10 cellular contexts compared by ENCODE assay signal in genomic region chr18:43789234-43790000, GRCh38.
DNase-seq lines count a peak whose midpoint lies in the region; ATAC-seq and TF ChIP-seq lines count a peak whose summit lies in the region.
"Had no signal": no experiment of that assay in that cellular context is flagged by ENCODE, and none has a peak within 500 bp of the region (broad histone marks: within the 10 kb centered on the region; RNA-seq: fewer than 3 reads in every experiment).

No MANE protein-coding gene starts in this region.

- no peak for ATAC-seq in HG03196 (IDR thresholded peaks at IDR 0.05; ENCODE audit: unreplicated experiment)
- ATAC-seq: stimulated activated effector memory CD8-positive, alpha-beta T cell treated with anti-CD3 and anti-CD28 coated beads, Interleukin-12 subunit alpha, Interleukin-12 subunit beta, amount 100 ng/mL, for 72 hours had no signal

- peak; percentile 44 for TF ChIP-seq CTCF in AG09309 (IDR thresholded peaks at IDR 0.05; ENCODE audit: control insufficient read depth, insufficient read depth, low read depth, low read length, missing control alignments)
- TF ChIP-seq CTCF in LNCaP clone FGC (IDR thresholded peaks at IDR 0.05; ENCODE audit: control insufficient read depth, extremely low read depth, insufficient read depth), result peak; percentile 63
- TF ChIP-seq CTCF in cardiac fibroblast (IDR thresholded peaks at IDR 0.05; ENCODE audit: low read depth, low read length), result peak; percentile 13
- peak in 2 of 4 experiments; percentile 13 to 32 for TF ChIP-seq CTCF in prostate gland (IDR thresholded peaks at IDR 0.05)

- H3K4me1 ChIP-seq in prostate gland (replicated peaks), result no peaks in the 10 kb centered on the region

- H3K27ac ChIP-seq in prostate gland, result no peak overlapping the region

- 29% methylated on average over 3 of the region's 3 CpGs for WGBS in prostate gland

- H3K4me3 ChIP-seq in AG09309 (ENCODE audit: control insufficient read depth, low read depth, low read length) (no peak overlapping the region), LNCaP clone FGC (ENCODE audit: low read depth, low read length) (no peak overlapping the region), cardiac fibroblast (replicated peaks in 1 of 2; ENCODE audit: low read depth in 2 of 2, low read length in 2 of 2) (no peak overlapping the region), prostate gland (no peak overlapping the region)

- no peak for DNase-seq in AG09309 (ENCODE audit: low read depth)
- peak; percentile 78 for DNase-seq in LNCaP clone FGC (ENCODE audit: low read depth)
- DNase-seq in cardiac fibroblast (ENCODE audit: low read depth in 2 of 2), result peak; percentile 30 to 58
- peak; percentile 17 for DNase-seq in kidney tubule cell (ENCODE audit: low spot score)
- DNase-seq in stimulated activated CD4-positive, alpha-beta T cell treated with anti-CD3 and anti-CD28 coated beads, Interleukin-2, amount 100 ng/mL, for 48 hours, result no peak
- DNase-seq in prostate gland (ENCODE audit: low spot score), result no peak
- no peak for DNase-seq in hepatic stellate cell (ENCODE audit: low spot score)
- DNase-seq: NCI-H446 treated with DMSO at 0.1 percent for 48 hours had no signal

- intact Hi-C loops in prostate gland (cut with DNase I), result no loop called here

- no peaks in the 10 kb centered on the region for H3K9me3 ChIP-seq in prostate gland

- no peaks in the 10 kb centered on the region for H3K27me3 ChIP-seq in prostate gland (replicated peaks; ENCODE audit: insufficient read depth)

- no peak for TF ChIP-seq POLR2A in prostate gland (IDR thresholded peaks at IDR 0.05)

- no peaks in the 10 kb centered on the region for H3K36me3 ChIP-seq in prostate gland

Comparison
In these comparisons a context has a peak if more than half of its experiments do, and no peak if none do; other contexts are left out.
1. DNase-seq: peak in LNCaP clone FGC (single experiment), cardiac fibroblast (2 of 2) and kidney tubule cell (single experiment); none in AG09309 (single experiment), stimulated activated CD4-positive, alpha-beta T cell treated with anti-CD3 and anti-CD28 coated beads, Interleukin-2, amount 100 ng/mL, for 48 hours (0 of 2), prostate gland (single experiment) and hepatic stellate cell (single experiment).